ENCODE assay signal across 12 cellular contexts in the genomic region with DNA sequence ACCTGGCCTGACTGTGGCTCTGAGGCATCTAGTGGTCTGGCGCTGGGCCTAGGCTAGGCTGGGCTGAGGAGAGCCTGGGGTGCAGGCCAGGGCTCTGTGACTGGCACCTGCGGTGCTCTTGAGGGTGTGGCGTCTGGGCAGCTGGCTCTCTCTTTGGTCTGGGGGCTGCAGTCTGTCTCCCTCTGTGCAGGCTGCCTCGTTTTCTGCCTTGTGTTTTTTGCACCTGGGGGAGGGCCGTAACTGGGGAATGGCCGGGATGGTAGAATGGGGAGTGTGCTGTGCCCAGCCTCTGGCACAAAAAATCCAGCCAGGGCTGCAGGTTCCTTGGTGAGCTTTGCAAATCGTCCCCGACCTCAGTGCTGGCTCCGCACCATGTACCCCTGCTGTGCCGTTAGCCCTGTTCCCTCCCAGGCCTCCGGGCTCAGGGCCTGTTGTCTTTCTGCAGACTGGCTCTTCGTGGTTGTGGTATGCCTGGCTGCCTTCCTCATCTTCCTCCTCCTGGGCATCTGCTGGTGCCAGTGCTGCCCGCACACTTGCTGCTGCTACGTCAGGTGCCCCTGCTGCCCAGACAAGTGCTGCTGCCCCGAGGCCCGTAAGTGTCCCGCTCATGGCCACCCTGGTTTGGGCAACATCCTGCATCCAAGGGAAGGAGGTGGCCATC. TPM values are rescaled to one million over a fixed set of nuclear protein-coding genes. Genes with fewer than 3 reads are reported as not detected.
DNase-seq lines count a peak whose midpoint lies in the region; ATAC-seq and TF ChIP-seq lines count a peak whose summit lies in the region.
"Had no signal": no experiment of that assay in that cellular context is flagged by ENCODE, and none has a peak within 500 bp of the region (broad histone marks: within the 10 kb centered on the region; RNA-seq: fewer than 3 reads in every experiment).

No MANE protein-coding gene starts in this region.

- H3K27ac ChIP-seq in RWPE2 (ENCODE audit: poor library complexity, severe bottlenecking) = no peak overlapping the region

- no peak overlapping the region for H3K4me3 ChIP-seq in RWPE2 (ENCODE audit: severe bottlenecking)

- H3K4me3 Mint-ChIP-seq in activated T-cell treated with anti-CD3 and anti-CD28 coated beads, Interleukin-2, amount 50 U/mL, for 4 hours = no peak overlapping the region
- no peak overlapping the region for H3K4me3 Mint-ChIP-seq in stimulated activated naive B cell treated with anti-CD40 and anti-IgM and Interleukin-4, amounts not matched to agents 10 μg/mL and 1 μg/mL and 100 μg/mL, for 72 hours
- H3K4me3 Mint-ChIP-seq: stimulated activated effector memory CD8-positive, alpha-beta T cell treated with anti-CD3 and anti-CD28 coated beads, Interleukin-12 subunit alpha, Interleukin-12 subunit beta, amount 100 ng/mL, for 72 hours had no signal

- peak overlapping the region; percentile 91 for H3K27ac Mint-ChIP-seq in stimulated activated naive B cell treated with anti-CD40 and anti-IgM and Interleukin-4, amounts not matched to agents 10 μg/mL and 1 μg/mL and 100 μg/mL, for 72 hours

- DNase-seq in activated T-cell treated with anti-CD3 and anti-CD28 coated beads, Interleukin-2, amount 50 U/mL, for 1 hour = peak; percentile 16
- no peak for DNase-seq in activated T-cell treated with anti-CD3 and anti-CD28 coated beads, Interleukin-2, amount 50 U/mL, for 4 hours
- DNase-seq in RWPE2 (ENCODE audit: low spot score) (peak; percentile 38), left ventricle myocardium superior (peak; percentile 40), HPDE6-E6E7 (ENCODE audit: extremely low spot score) (no peak), cerebellar nuclear complex (lab: John Stamatoyannopoulos, UW) (no peak)
- DNase-seq in stimulated activated naive B cell treated with anti-CD40 and anti-IgM and Interleukin-4, amounts not matched to agents 10 μg/mL and 1 μg/mL and 100 μg/mL, for 72 hours = no peak
- DNase-seq: activated CD4-positive, alpha-beta T cell treated with anti-CD3 and anti-CD28 coated beads, Interleukin-2, amount 50 U/mL, for 4 hours; NCI-H446; SHP77 had no signal

- H3K27me3 Mint-ChIP-seq in activated T-cell treated with anti-CD3 and anti-CD28 coated beads, Interleukin-2, amount 50 U/mL, for 4 hours (ENCODE audit: low read depth) = no peaks in the 10 kb centered on the region
- H3K27me3 Mint-ChIP-seq in stimulated activated naive B cell treated with anti-CD40 and anti-IgM and Interleukin-4, amounts not matched to agents 10 μg/mL and 1 μg/mL and 100 μg/mL, for 72 hours = no peaks in the 10 kb centered on the region

- peaks cover 28% of the 10 kb centered on the region for H3K4me1 Mint-ChIP-seq in activated T-cell treated with anti-CD3 and anti-CD28 coated beads, Interleukin-2, amount 50 U/mL, for 4 hours (ENCODE audit: low read depth)
- peaks cover 41 to 55% of the 10 kb centered on the region in 2 donors for H3K4me1 Mint-ChIP-seq in stimulated activated naive B cell treated with anti-CD40 and anti-IgM and Interleukin-4, amounts not matched to agents 10 μg/mL and 1 μg/mL and 100 μg/mL, for 72 hours

- intact Hi-C loops in left ventricle myocardium superior (cut with micrococcal nuclease) = no loop called here

- no peaks in the 10 kb centered on the region for H3K4me1 ChIP-seq in RWPE2 (ENCODE audit: insufficient read depth, poor library complexity, severe bottlenecking)

- peaks cover 58% of the 10 kb centered on the region for H3K36me3 ChIP-seq in RWPE2 (ENCODE audit: low read depth)

- H3K27me3 ChIP-seq in RWPE2 (ENCODE audit: insufficient read depth, poor library complexity, severe bottlenecking) = no peaks in the 10 kb centered on the region

- TF ChIP-seq CTCF in RWPE2 (IDR thresholded peaks at IDR 0.05; ENCODE audit: poor library complexity, severe bottlenecking) = no peak

- no peaks in the 10 kb centered on the region for H3K9me3 ChIP-seq in RWPE2 (ENCODE audit: severe bottlenecking)

- H3K9me3 Mint-ChIP-seq in activated T-cell treated with anti-CD3 and anti-CD28 coated beads, Interleukin-2, amount 50 U/mL, for 4 hours = no peaks in the 10 kb centered on the region
- H3K9me3 Mint-ChIP-seq in stimulated activated naive B cell treated with anti-CD40 and anti-IgM and Interleukin-4, amounts not matched to agents 10 μg/mL and 1 μg/mL and 100 μg/mL, for 72 hours = no peaks in the 10 kb centered on the region
- H3K9me3 Mint-ChIP-seq: stimulated activated effector memory CD8-positive, alpha-beta T cell treated with anti-CD3 and anti-CD28 coated beads, Interleukin-12 subunit alpha, Interleukin-12 subunit beta, amount 100 ng/mL, for 72 hours had no signal

- no peak for ATAC-seq in activated T-cell treated with anti-CD3 and anti-CD28 coated beads, Interleukin-2, amount 50 U/mL, for 4 hours
- ATAC-seq in RWPE2 (ENCODE audit: low read depth) (no peak), left ventricle myocardium superior (peak; percentile 28), GM21528 (IDR thresholded peaks at IDR 0.05; ENCODE audit: low FRiP score, unreplicated experiment) (no peak)
- ATAC-seq in stimulated activated naive B cell treated with anti-CD40 and anti-IgM and Interleukin-4, amounts not matched to agents 10 μg/mL and 1 μg/mL and 100 μg/mL, for 72 hours (replicated peaks) = no peak
- ATAC-seq: stimulated activated effector memory CD8-positive, alpha-beta T cell treated with anti-CD3 and anti-CD28 coated beads, Interleukin-12 subunit alpha, Interleukin-12 subunit beta, amount 100 ng/mL, for 72 hours had no signal

- peaks cover 10% of the 10 kb centered on the region for H3K36me3 Mint-ChIP-seq in activated T-cell treated with anti-CD3 and anti-CD28 coated beads, Interleukin-2, amount 50 U/mL, for 4 hours (ENCODE audit: insufficient read depth)
- H3K36me3 Mint-ChIP-seq in stimulated activated naive B cell treated with anti-CD40 and anti-IgM and Interleukin-4, amounts not matched to agents 10 μg/mL and 1 μg/mL and 100 μg/mL, for 72 hours = peaks cover 10 to 25% of the 10 kb centered on the region in 2 donors

RNA-seq across cellular contexts. Expression of gene USF2, which starts 6.5 kb away (rescaled TPM):
- total RNA-seq in activated T-cell treated with anti-CD3 and anti-CD28 coated beads, Interleukin-2, amount 50 U/mL, for 4 hours = 100 to 1,000 TPM; 130 to 145 (median 144) TPM
- 170 TPM for total RNA-seq in left ventricle myocardium superior

RNA-seq across cellular contexts. Expression of gene LSR, which starts 13.4 kb away (rescaled TPM):
- 10 to 100 TPM; 14.0 to 18.7 (median 17.1) TPM for total RNA-seq in activated T-cell treated with anti-CD3 and anti-CD28 coated beads, Interleukin-2, amount 50 U/mL, for 4 hours
- total RNA-seq in left ventricle myocardium superior = 6.1 TPM

RNA-seq across cellular contexts. Expression of gene HAMP, which starts 20.1 kb away (rescaled TPM):
- under 1 TPM; 0.58 to 0.81 (median 0.60) TPM for total RNA-seq in activated T-cell treated with anti-CD3 and anti-CD28 coated beads, Interleukin-2, amount 50 U/mL, for 4 hours
- total RNA-seq in left ventricle myocardium superior = not detected

RNA-seq across cellular contexts. Expression of gene MAG, which starts 29.7 kb away (rescaled TPM):
- total RNA-seq in activated T-cell treated with anti-CD3 and anti-CD28 coated beads, Interleukin-2, amount 50 U/mL, for 4 hours = under 1 TPM in 1 of 3 donors, not detected in 2; 0.29 TPM
- total RNA-seq in left ventricle myocardium superior = not detected

RNA-seq across cellular contexts. Expression of gene FAM187B, which starts 33.7 kb away (rescaled TPM):
- total RNA-seq in activated T-cell treated with anti-CD3 and anti-CD28 coated beads, Interleukin-2, amount 50 U/mL, for 4 hours = not detected
- total RNA-seq in left ventricle myocardium superior = not detected

Comparison
In these comparisons a context has a peak if more than half of its experiments do, and no peak if none do; other contexts are left out.
1. DNase-seq: peak in activated T-cell treated with anti-CD3 and anti-CD28 coated beads, Interleukin-2, amount 50 U/mL, for 1 hour (single experiment), RWPE2 (single experiment) and left ventricle myocardium superior (single experiment); none in activated T-cell treated with anti-CD3 and anti-CD28 coated beads, Interleukin-2, amount 50 U/mL, for 4 hours (single experiment), stimulated activated naive B cell treated with anti-CD40 and anti-IgM and Interleukin-4, amounts not matched to agents 10 μg/mL and 1 μg/mL and 100 μg/mL, for 72 hours (single experiment), HPDE6-E6E7 (single experiment) and cerebellar nuclear complex (0 of 2).